In the genomic region with DNA sequence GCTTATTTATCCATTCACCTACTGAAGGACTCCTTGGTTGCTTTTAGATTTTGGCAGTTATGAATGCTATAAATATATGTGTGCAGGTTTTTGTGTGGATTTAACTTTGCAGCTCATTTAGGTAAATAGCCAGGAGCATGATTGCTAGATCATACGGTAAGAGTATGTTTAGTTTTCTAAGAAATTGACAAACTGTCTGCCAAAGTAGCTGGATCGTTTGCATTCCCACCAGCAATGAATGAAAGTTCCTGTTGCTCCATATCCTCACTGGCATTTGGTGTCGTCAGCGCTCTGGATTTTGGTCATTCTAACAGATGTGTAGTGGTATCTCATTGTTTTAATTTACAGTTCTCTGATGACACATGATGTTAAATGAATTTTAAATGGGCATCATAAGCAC, we compare ENCODE assay signal across 29 cellular contexts. TPM values are rescaled to one million over a fixed set of nuclear protein-coding genes. Genes with fewer than 3 reads are reported as not detected.
"Had no signal": no experiment of that assay in that cellular context is flagged by ENCODE, and none has a peak within 500 bp of the region (broad histone marks: within the 10 kb centered on the region; RNA-seq: fewer than 3 reads in every experiment).

No MANE protein-coding gene starts in this region.

- H3K27ac ChIP-seq: neural progenitor cell, ovary, parathyroid adenoma, psoas muscle, right lobe of liver, sigmoid colon, stomach, thoracic aorta, thyroid gland, tibial nerve, upper lobe of right lung, uterus had no signal

- DNase-seq: natural killer cell; occipital lobe; ovary; posterior cingulate gyrus; psoas muscle; right cardiac atrium; right lobe of liver; sigmoid colon; small intestine; stimulated activated CD4-positive, alpha-beta T cell treated with anti-CD3 and anti-CD28 coated beads, Interleukin-15, amount 100 ng/mL, for 24 hours; stimulated activated CD4-positive, alpha-beta T cell treated with anti-CD3 and anti-CD28 coated beads, Interleukin-2, amount 100 ng/mL, for 24 hours; stimulated activated CD4-positive, alpha-beta T cell treated with anti-CD3 and anti-CD28 coated beads, Interleukin-2, amount 100 ng/mL, for 48 hours; stimulated activated CD4-positive, alpha-beta T cell treated with anti-CD3 and anti-CD28 coated beads, Interleukin-4, amount 100 ng/mL, for 24 hours; stimulated activated naive B cell treated with anti-CD40 and anti-IgM and Interleukin-4, amounts not matched to agents 10 μg/mL and 1 μg/mL and 100 μg/mL, for 72 hours; stimulated activated naive CD4-positive, alpha-beta T cell treated with Interleukin-2 at 50 U/mL for 16 hours; stomach; thyroid gland; upper lobe of right lung; uterus had no signal

- H3K4me1 Mint-ChIP-seq: natural killer cell; neural progenitor cell; stimulated activated effector memory CD8-positive, alpha-beta T cell treated with anti-CD3 and anti-CD28 coated beads, Interleukin-12 subunit alpha, Interleukin-12 subunit beta, amount 100 ng/mL, for 72 hours; stimulated activated naive B cell treated with anti-CD40 and anti-IgM and Interleukin-4, amounts not matched to agents 10 μg/mL and 1 μg/mL and 100 μg/mL, for 72 hours had no signal

- H3K4me3 Mint-ChIP-seq: natural killer cell; nephron; neural progenitor cell; stimulated activated effector memory CD8-positive, alpha-beta T cell treated with anti-CD3 and anti-CD28 coated beads, Interleukin-12 subunit alpha, Interleukin-12 subunit beta, amount 100 ng/mL, for 72 hours; stimulated activated naive B cell treated with anti-CD40 and anti-IgM and Interleukin-4, amounts not matched to agents 10 μg/mL and 1 μg/mL and 100 μg/mL, for 72 hours; stimulated activated naive CD8-positive, alpha-beta T cell treated with anti-CD3 and anti-CD28 coated beads, Interleukin-15, Interleukin-2, amounts not matched to agents 100 ng/mL and 50 ng/mL, for 24 hours; type B pancreatic cell had no signal

- H3K27ac Mint-ChIP-seq: natural killer cell; nephron; neural progenitor cell; progenitor cell of endocrine pancreas; stimulated activated effector memory CD8-positive, alpha-beta T cell treated with anti-CD3 and anti-CD28 coated beads, Interleukin-12 subunit alpha, Interleukin-12 subunit beta, amount 100 ng/mL, for 72 hours; stimulated activated naive B cell treated with anti-CD40 and anti-IgM and Interleukin-4, amounts not matched to agents 10 μg/mL and 1 μg/mL and 100 μg/mL, for 72 hours; stimulated activated naive CD8-positive, alpha-beta T cell treated with anti-CD3 and anti-CD28 coated beads, Interleukin-15, Interleukin-2, amounts not matched to agents 100 ng/mL and 50 ng/mL, for 24 hours; type B pancreatic cell had no signal

- H3K36me3 Mint-ChIP-seq: natural killer cell; neural progenitor cell; stimulated activated effector memory CD8-positive, alpha-beta T cell treated with anti-CD3 and anti-CD28 coated beads, Interleukin-12 subunit alpha, Interleukin-12 subunit beta, amount 100 ng/mL, for 72 hours; stimulated activated naive B cell treated with anti-CD40 and anti-IgM and Interleukin-4, amounts not matched to agents 10 μg/mL and 1 μg/mL and 100 μg/mL, for 72 hours; type B pancreatic cell had no signal

RNA-seq across cellular contexts. Expression of gene DIPK1C, which starts 8.7 kb away (rescaled TPM):
- polyA plus RNA-seq: neural cell had no signal
